Comparison of ENCODE assay signal across 1 cellular context in the genomic region with DNA sequence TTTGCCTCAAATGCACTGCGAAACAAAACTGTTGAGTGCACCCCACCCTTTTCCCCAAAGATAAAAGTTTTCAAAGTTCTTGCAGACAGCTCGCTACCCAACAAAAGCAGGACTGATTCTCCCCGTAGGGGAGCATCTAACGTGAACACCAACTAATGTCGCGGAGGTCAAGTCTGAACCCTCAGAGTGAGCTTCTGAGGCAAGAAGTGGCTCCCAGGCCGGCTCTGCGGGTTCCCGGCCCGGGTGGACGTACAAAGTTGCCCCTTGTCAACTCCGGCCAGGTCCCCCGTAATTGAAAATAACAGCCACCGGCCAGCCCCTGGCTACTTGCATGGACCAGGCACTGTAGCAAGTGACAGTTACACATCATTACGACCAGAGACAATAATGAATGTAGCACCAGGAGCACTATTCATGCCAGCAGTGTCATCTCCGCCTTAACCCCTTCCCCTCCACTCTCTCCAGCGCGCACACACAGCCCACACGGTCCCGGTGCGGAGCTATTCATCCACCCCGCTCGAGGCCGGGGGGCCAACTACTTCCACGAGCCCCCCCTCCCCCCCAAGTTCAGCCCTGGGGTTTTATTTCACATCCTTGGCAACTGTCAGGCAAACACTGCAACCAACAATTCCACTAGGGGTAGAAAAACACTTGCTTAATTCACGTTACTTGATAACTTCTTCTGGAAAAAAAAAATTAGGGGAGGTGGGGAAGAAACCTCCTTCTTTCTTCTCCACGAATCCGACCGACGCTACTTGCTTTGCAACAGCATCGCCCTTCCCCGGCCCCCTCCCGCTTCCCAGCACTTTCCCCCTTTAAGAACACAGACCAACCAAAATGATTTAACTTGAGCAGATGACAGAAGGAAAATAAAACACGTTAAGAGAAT.
TF ChIP-seq lines count a peak whose summit lies in the region.

No MANE protein-coding gene starts in this region.

TF ChIP-seq in endothelial cell of umbilical vein, 7 proteins besides CTCF, POLR2A, EP300 and RAD21:
- TF ChIP-seq, protein P1, sequence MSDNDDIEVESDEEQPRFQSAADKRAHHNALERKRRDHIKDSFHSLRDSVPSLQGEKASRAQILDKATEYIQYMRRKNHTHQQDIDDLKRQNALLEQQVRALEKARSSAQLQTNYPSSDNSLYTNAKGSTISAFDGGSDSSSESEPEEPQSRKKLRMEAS (IDR thresholded peaks at IDR 0.05; ENCODE audit: insufficient read depth, insufficient read length) = no peak
- TF ChIP-seq MYC (IDR thresholded peaks at IDR 0.05; ENCODE audit: low read depth, low read length) = no peak
- TF ChIP-seq EZH2 (IDR thresholded peaks at IDR 0.05; ENCODE audit: borderline replicate concordance, low read depth, low read length, severe bottlenecking) = no peak
- no peak for TF ChIP-seq JUN (IDR thresholded peaks at IDR 0.05; ENCODE audit: borderline replicate concordance, insufficient read depth, insufficient read length, low read depth)
- no peak for TF ChIP-seq GATA2 (IDR thresholded peaks at IDR 0.05; ENCODE audit: insufficient read depth, insufficient read length, low read depth, low read length)
- no peak for TF ChIP-seq POLR2AphosphoS5 (IDR thresholded peaks at IDR 0.05; ENCODE audit: insufficient read depth, low read depth, low read length)
- no peak for TF ChIP-seq FOS (IDR thresholded peaks at IDR 0.05; ENCODE audit: borderline replicate concordance, insufficient read depth, low read length)
